ENCODE assay signal across 15 cellular contexts in the genomic region with DNA sequence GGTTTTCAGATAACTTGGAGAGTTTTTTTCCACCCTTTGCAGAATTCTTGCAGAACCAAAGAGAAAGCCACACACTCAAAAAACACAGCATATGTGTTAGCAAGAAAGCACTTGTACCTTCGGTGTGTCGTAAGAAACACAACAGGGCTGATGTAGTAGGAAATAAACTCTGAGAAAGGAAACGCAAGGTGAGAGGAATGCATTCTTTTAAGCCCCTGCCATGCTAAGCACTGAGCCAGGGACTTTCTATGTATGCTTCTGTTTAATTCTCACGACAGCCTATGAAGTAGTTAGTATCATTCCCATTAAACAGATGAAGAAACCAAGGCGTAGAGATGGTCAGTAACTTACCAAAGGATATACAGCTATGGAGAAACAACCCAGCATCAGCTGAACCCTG. TPM values are rescaled to one million over a fixed set of nuclear protein-coding genes. Genes with fewer than 3 reads are reported as not detected.
DNase-seq lines count a peak whose midpoint lies in the region; ATAC-seq and TF ChIP-seq lines count a peak whose summit lies in the region.
"Had no signal": no experiment of that assay in that cellular context is flagged by ENCODE, and none has a peak within 500 bp of the region (broad histone marks: within the 10 kb centered on the region; RNA-seq: fewer than 3 reads in every experiment).

No MANE protein-coding gene starts in this region.

- H3K36me3 ChIP-seq in heart right ventricle, result peaks cover 0 to 65% (median 0%) of the 10 kb centered on the region in 9 donors
- H3K36me3 ChIP-seq in brain microvascular endothelial cell (replicated peaks), result peaks cover under 1% of the 10 kb centered on the region
- peaks cover 3% of the 10 kb centered on the region for H3K36me3 ChIP-seq in mesendoderm (ENCODE audit: control insufficient read depth, insufficient read depth, low read length)
- no peaks in the 10 kb centered on the region for H3K36me3 ChIP-seq in vagina

- H3K23ac ChIP-seq in mesendoderm (ENCODE audit: low read length), result no peak overlapping the region

- TF ChIP-seq CTCF in heart right ventricle (IDR thresholded peaks at IDR 0.05), result no peak
- no peak for TF ChIP-seq CTCF in brain microvascular endothelial cell (IDR thresholded peaks at IDR 0.05; ENCODE audit: low read depth, low read length, missing control alignments)
- TF ChIP-seq CTCF in vagina (IDR thresholded peaks at IDR 0.05), result no peak

- H3K79me2 ChIP-seq in mesendoderm (ENCODE audit: control insufficient read depth, insufficient read depth, low read length), result no peaks in the 10 kb centered on the region

- no peaks in the 10 kb centered on the region for H3K9me3 ChIP-seq in heart right ventricle
- no peaks in the 10 kb centered on the region for H3K9me3 ChIP-seq in vagina
- H3K9me3 ChIP-seq: body of pancreas had no signal

- H3K4ac ChIP-seq in mesendoderm (ENCODE audit: low read depth, low read length), result no peak overlapping the region

- H3K27me3 ChIP-seq in heart right ventricle, result no peaks in the 10 kb centered on the region
- H3K27me3 ChIP-seq in brain microvascular endothelial cell (replicated peaks), result no peaks in the 10 kb centered on the region
- no peaks in the 10 kb centered on the region for H3K27me3 ChIP-seq in mesendoderm (ENCODE audit: insufficient read depth, low read length, poor library complexity)
- no peaks in the 10 kb centered on the region for H3K27me3 ChIP-seq in vagina
- H3K27me3 ChIP-seq: body of pancreas had no signal

- in situ Hi-C loops in brain microvascular endothelial cell (cut with HindIII; ENCODE audit: low pct_ligation_motif_present, low sequenced_read_pairs), result no loop called here

- no peak for TF ChIP-seq POLR2A in vagina (IDR thresholded peaks at IDR 0.05)

- intact Hi-C loops in heart right ventricle (cut with DNase I), result no loop called here
- intact Hi-C loops in Right ventricle myocardium inferior (cut with DNase I), result no loop called here
- intact Hi-C loops in vagina (cut with DNase I), result no loop called here

- DNase-seq in heart right ventricle (no peak), Right ventricle myocardium inferior (ENCODE audit: missing footprints) (no peak), brain microvascular endothelial cell (no peak), mesendoderm (no peak), vagina (ENCODE audit: extremely low spot score in 2 of 2) (no peak), NCI-H345 (lab: John Stamatoyannopoulos, UW) (no peak), COLO829 (ENCODE audit: low spot score) (no peak)
- DNase-seq: ACHN; activated CD4-positive, CD25-positive, alpha-beta regulatory T cell treated with anti-CD3 and anti-CD28 coated beads, Interleukin-2, amount 50 U/mL, for 72 hours; activated CD8-positive, alpha-beta memory T cell treated with anti-CD3 and anti-CD28 coated beads, Interleukin-2, amount 50 U/mL, for 4 hours; body of pancreas; CD4-positive, alpha-beta memory T cell; NCI-H2081 had no signal

- H3K4me1 ChIP-seq in heart right ventricle (peaks cover 30 to 100% (median 90%) of the 10 kb centered on the region in 9 donors), mesendoderm (ENCODE audit: control insufficient read depth, low read depth, low read length) (peaks cover 10% of the 10 kb centered on the region), vagina (peaks cover 74% of the 10 kb centered on the region)

- WGBS in heart right ventricle, 2 donors, result 70 to 72% methylated on average over 5 of the region's 5 CpGs
- no CpG with 5 or more reads among the region's 5 CpGs for WGBS in mesendoderm (ENCODE audit: extremely low coverage, insufficient coverage, low lambda C conversion rate)

- no peak overlapping the region for H2BK15ac ChIP-seq in mesendoderm (replicated peaks; ENCODE audit: low read depth)

- no peak for ATAC-seq in heart right ventricle
- ATAC-seq in Right ventricle myocardium inferior, result no peak
- ATAC-seq in HG03175 (IDR thresholded peaks at IDR 0.05; ENCODE audit: unreplicated experiment), result no peak
- ATAC-seq: body of pancreas had no signal

- H3K4me3 ChIP-seq in heart right ventricle (no peak overlapping the region), brain microvascular endothelial cell (ENCODE audit: low read depth, low read length) (no peak overlapping the region), mesendoderm (ENCODE audit: low read length) (no peak overlapping the region), vagina (no peak overlapping the region)
- H3K4me3 ChIP-seq: body of pancreas had no signal

- no peak overlapping the region for H3K9ac ChIP-seq in mesendoderm (ENCODE audit: low read length)

- H3K79me1 ChIP-seq in mesendoderm (ENCODE audit: low read length), result no peaks in the 10 kb centered on the region

- H4K5ac ChIP-seq in mesendoderm (ENCODE audit: low read length), result no peak overlapping the region

- no peak overlapping the region for H3K18ac ChIP-seq in mesendoderm (ENCODE audit: low read length)

- H3K56ac ChIP-seq in mesendoderm (ENCODE audit: low read length), result no peak overlapping the region

- H3K27ac ChIP-seq in heart right ventricle (peak overlapping the region in 6 of 10 donors; percentile 78 to 90 (median 88)), brain microvascular endothelial cell (peak overlapping the region; percentile 43), mesendoderm (ENCODE audit: low read depth, low read length) (no peak overlapping the region), vagina (peak overlapping the region; percentile 51)
- H3K27ac ChIP-seq: RWPE1 had no signal

- peak overlapping the region; percentile 60 for H2AK5ac ChIP-seq in mesendoderm (ENCODE audit: low read length)

- no peak overlapping the region for H3K4me2 ChIP-seq in mesendoderm (ENCODE audit: low read length)

- no peak overlapping the region for H2BK5ac ChIP-seq in mesendoderm (ENCODE audit: low read length)

- H2BK120ac ChIP-seq in mesendoderm (ENCODE audit: low read depth, low read length), result no peak overlapping the region

- no peak overlapping the region for H4K8ac ChIP-seq in mesendoderm (ENCODE audit: low read depth, low read length)

RNA-seq across cellular contexts. Expression of a gene that starts 23.1 kb away (rescaled TPM):
- 10 to 100 TPM; 10.8 to 34.2 (median 24.6) TPM for total RNA-seq in heart right ventricle
- polyA plus RNA-seq in heart right ventricle, result 10 to 100 TPM; 18.7 to 19.3 TPM
- 29.3 TPM for total RNA-seq in Right ventricle myocardium inferior
- 9.6 TPM for polyA plus RNA-seq in mesendoderm (2013, experiment 1 of 2)
- 9.5 TPM for polyA plus RNA-seq in mesendoderm (2013, experiment 2 of 2)
- total RNA-seq in vagina, result 45.4 TPM
